In genomic region chr18:75408554-75409506, GRCh38 we compare ENCODE assay signal across 9 cellular contexts. TPM values are rescaled to one million over a fixed set of nuclear protein-coding genes. Genes with fewer than 3 reads are reported as not detected.
DNase-seq lines count a peak whose midpoint lies in the region; ATAC-seq and TF ChIP-seq lines count a peak whose summit lies in the region.
"Had no signal": no experiment of that assay in that cellular context is flagged by ENCODE, and none has a peak within 500 bp of the region (broad histone marks: within the 10 kb centered on the region; RNA-seq: fewer than 3 reads in every experiment).

No MANE protein-coding gene starts in this region.

- intact Hi-C loops in left ventricle myocardium inferior (cut with micrococcal nuclease), result no loop called here

- DNase-seq in DMS53 (lab: John Stamatoyannopoulos, UW), result peak; percentile 95
- peak; percentile 20 for DNase-seq in NCI-H1092 treated with DMSO at 0.1 percent for 48 hours (lab: John Stamatoyannopoulos, UW)
- DNase-seq in activated naive CD8-positive, alpha-beta T cell treated with anti-CD3 and anti-CD28 coated beads, Interleukin-2, amount 50 U/mL, for 24 hours, result peak; percentile 34
- peak; percentile 18 to 29 for DNase-seq in trophoblast cell
- DNase-seq in left ventricle myocardium inferior, result no peak

- no peak overlapping the region for H3K4me3 Mint-ChIP-seq in activated naive CD8-positive, alpha-beta T cell treated with anti-CD3 and anti-CD28 coated beads, Interleukin-2, amount 50 U/mL, for 24 hours

- H3K27ac ChIP-seq in trophoblast cell (ENCODE audit: low read depth, low read length) (no peak overlapping the region), left ventricle myocardium inferior (replicated peaks) (no peak overlapping the region)

- H3K27ac Mint-ChIP-seq in activated naive CD8-positive, alpha-beta T cell treated with anti-CD3 and anti-CD28 coated beads, Interleukin-2, amount 50 U/mL, for 24 hours, result peak overlapping the region; percentile 59

- H3K27me3 Mint-ChIP-seq in activated naive CD8-positive, alpha-beta T cell treated with anti-CD3 and anti-CD28 coated beads, Interleukin-2, amount 50 U/mL, for 24 hours, result peaks cover 26% of the 10 kb centered on the region

- H4K91ac ChIP-seq in trophoblast cell (ENCODE audit: low read depth, low read length), result no peak overlapping the region

- H4K12ac ChIP-seq in trophoblast cell (ENCODE audit: low read depth, low read length), result no peak overlapping the region

- ATAC-seq in activated naive CD8-positive, alpha-beta T cell treated with anti-CD3 and anti-CD28 coated beads, Interleukin-2, amount 50 U/mL, for 24 hours, result peak; percentile 98
- ATAC-seq in HG02981 (IDR thresholded peaks at IDR 0.05; ENCODE audit: unreplicated experiment) (no peak), HG03521 (IDR thresholded peaks at IDR 0.05; ENCODE audit: unreplicated experiment) (no peak), GM18498 (IDR thresholded peaks at IDR 0.05; ENCODE audit: unreplicated experiment) (no peak)

- no peak overlapping the region for H2AFZ ChIP-seq in trophoblast cell (ENCODE audit: insufficient read depth, low read length, poor library complexity)

- no peaks in the 10 kb centered on the region for H3K79me1 ChIP-seq in trophoblast cell (ENCODE audit: low read length)

- H3K9me3 ChIP-seq in trophoblast cell (ENCODE audit: insufficient read depth, low read depth, low read length) (peaks cover 3% of the 10 kb centered on the region), left ventricle myocardium inferior (replicated peaks) (no peaks in the 10 kb centered on the region)

- H3K4me2 ChIP-seq in trophoblast cell (ENCODE audit: low read length), result no peak overlapping the region

- no peak overlapping the region for H4K8ac ChIP-seq in trophoblast cell (ENCODE audit: low read depth, low read length)

- H3K4me3 ChIP-seq in trophoblast cell (ENCODE audit: low read depth, low read length) (no peak overlapping the region), left ventricle myocardium inferior (no peak overlapping the region)

- no CpG with 5 or more reads among the region's 10 CpGs for WGBS in trophoblast cell (ENCODE audit: extremely low coverage, insufficient coverage, insufficient read length)

- H3K27me3 ChIP-seq in trophoblast cell (ENCODE audit: insufficient read depth, low read length) (no peaks in the 10 kb centered on the region), left ventricle myocardium inferior (ENCODE audit: low read depth) (no peaks in the 10 kb centered on the region)

- H2BK12ac ChIP-seq in trophoblast cell (ENCODE audit: low read length), result no peak overlapping the region

- H3K4ac ChIP-seq in trophoblast cell (ENCODE audit: low read depth, low read length), result no peak overlapping the region

- H3K14ac ChIP-seq in trophoblast cell (ENCODE audit: low read length), result no peak overlapping the region

- no peaks in the 10 kb centered on the region for H3K9me3 Mint-ChIP-seq in activated naive CD8-positive, alpha-beta T cell treated with anti-CD3 and anti-CD28 coated beads, Interleukin-2, amount 50 U/mL, for 24 hours

- peaks cover 20% of the 10 kb centered on the region for H3K4me1 Mint-ChIP-seq in activated naive CD8-positive, alpha-beta T cell treated with anti-CD3 and anti-CD28 coated beads, Interleukin-2, amount 50 U/mL, for 24 hours

- no peak overlapping the region for H2BK5ac ChIP-seq in trophoblast cell (ENCODE audit: low read depth, low read length, poor library complexity)

- no peaks in the 10 kb centered on the region for H3K36me3 Mint-ChIP-seq in activated naive CD8-positive, alpha-beta T cell treated with anti-CD3 and anti-CD28 coated beads, Interleukin-2, amount 50 U/mL, for 24 hours (ENCODE audit: low read depth)

- H2AK5ac ChIP-seq in trophoblast cell (ENCODE audit: low read length), result no peak overlapping the region

- no peak overlapping the region for H3K9ac ChIP-seq in trophoblast cell (ENCODE audit: low read length)

- H2BK120ac ChIP-seq in trophoblast cell (ENCODE audit: insufficient read depth, low read length, poor library complexity), result no peak overlapping the region

- TF ChIP-seq CTCF in left ventricle myocardium inferior (IDR thresholded peaks at IDR 0.05; ENCODE audit: borderline replicate concordance), result no peak

- H3K36me3 ChIP-seq in trophoblast cell (ENCODE audit: control insufficient read depth in 1 of 2, insufficient read depth in 2 of 2, low read length in 2 of 2) (no peaks in the 10 kb centered on the region), left ventricle myocardium inferior (no peaks in the 10 kb centered on the region)

- H3K18ac ChIP-seq in trophoblast cell (ENCODE audit: low read length), result no peak overlapping the region

- no peaks in the 10 kb centered on the region for H3K4me1 ChIP-seq in trophoblast cell (ENCODE audit: control insufficient read depth in 1 of 2, insufficient read depth in 2 of 2, low read length in 2 of 2)
- H3K4me1 ChIP-seq in left ventricle myocardium inferior, result no peaks in the 10 kb centered on the region

- no peak overlapping the region for H3K23ac ChIP-seq in trophoblast cell (ENCODE audit: low read length)

- no peaks in the 10 kb centered on the region for H3K79me2 ChIP-seq in trophoblast cell (ENCODE audit: control insufficient read depth, insufficient read depth, low read length, poor library complexity)

RNA-seq across cellular contexts. Expression of gene SMIM21, which starts 18.7 kb away (rescaled TPM):
- not detected in 2 replicates for polyA plus RNA-seq in trophoblast cell (2013)
- not detected for total RNA-seq in left ventricle myocardium inferior
- total RNA-seq: subcutaneous adipose tissue had no signal
